In the genomic region with DNA sequence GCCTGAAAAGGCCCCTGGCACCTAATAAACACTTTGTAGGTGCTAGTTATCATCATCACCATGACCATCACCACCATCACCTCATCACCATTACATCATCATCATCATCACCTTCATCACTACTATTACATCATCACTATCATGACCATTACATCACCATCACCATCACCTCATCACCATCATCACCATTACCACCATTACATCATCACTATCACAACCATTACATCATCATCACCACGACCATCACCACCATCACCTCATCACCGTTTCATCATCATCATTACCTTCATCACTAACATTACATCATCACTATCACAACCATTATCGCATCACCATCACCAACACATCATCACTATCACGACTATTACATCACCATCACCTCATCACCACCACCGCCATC, we compare ENCODE assay signal across 24 cellular contexts.
DNase-seq lines count a peak whose midpoint lies in the region; ATAC-seq, FAIRE-seq and TF ChIP-seq lines count a peak whose summit lies in the region.
"Had no signal": no experiment of that assay in that cellular context is flagged by ENCODE, and none has a peak within 500 bp of the region (broad histone marks: within the 10 kb centered on the region; RNA-seq: fewer than 3 reads in every experiment).

No MANE protein-coding gene starts in this region.

- H2BK5ac ChIP-seq in IMR-90 (ENCODE audit: low read depth, low read length, poor library complexity, severe bottlenecking) (peak overlapping the region; percentile 26), H1 (ENCODE audit: low read depth, low read length) (no peak overlapping the region)

- dilution Hi-C loops in IMR-90 (cut with HindIII; ENCODE audit: low sequenced_read_pairs, unreplicated experiment): no loop called here

- H2AFZ ChIP-seq in IMR-90 (replicated peaks; ENCODE audit: low read length, poor library complexity) (no peak overlapping the region), H1 (ENCODE audit: low read length) (no peak overlapping the region)

- peaks cover 6 to 7% of the 10 kb centered on the region in 2 donors for H3K27me3 Mint-ChIP-seq in effector memory CD8-positive, alpha-beta T cell
- H3K27me3 Mint-ChIP-seq: CD4-positive, CD25-positive, alpha-beta regulatory T cell had no signal

- TF ChIP-seq RAD21 in IMR-90 (IDR thresholded peaks at IDR 0.05; ENCODE audit: low read length) (no peak), H1 (IDR thresholded peaks at IDR 0.05 in 1 of 2, conservative IDR thresholded peaks at IDR 0.05 in 1 of 2; ENCODE audit: low read depth in 2 of 2, low read length in 2 of 2) (no peak)

- in situ Hi-C loops in IMR-90 (cut with MboI; ENCODE audit: low sequenced_read_pairs): no loop called here

- H3K27ac ChIP-seq in BLaER1 (no peak overlapping the region), IMR-90 (ENCODE audit: insufficient read depth, low read length) (no peak overlapping the region), H1 (ENCODE audit: low read depth, low read length) (no peak overlapping the region)
- H3K27ac ChIP-seq: A549, C4-2B had no signal

- WGBS in IMR-90 (ENCODE audit: extremely low coverage in 2 of 2, insufficient read length in 1 of 2), 2 experiments: 40% methylated on average over 5 of the region's 5 CpGs; no CpG with 5 or more reads in 1 of the 2 experiments
- 91 to 100% methylated on average over 4 to 5 of the region's 5 CpGs for WGBS in H1 (ENCODE audit: extremely low coverage in 1 of 2, insufficient coverage in 1 of 2, insufficient read length in 1 of 2, insufficient replicate concordance in 2 of 2, low coverage in 1 of 2, low lambda C conversion rate in 2 of 2, missing lambda C conversion rate in 1 of 2), 2 experiments

- no peak overlapping the region for H2AK9ac ChIP-seq in IMR-90 (replicated peaks; ENCODE audit: low read depth, low read length, poor library complexity)

- H3K79me2 ChIP-seq in H1 (ENCODE audit: control insufficient read depth in 1 of 2, insufficient read depth in 2 of 2, low read length in 2 of 2): no peaks in the 10 kb centered on the region

- H3K4ac ChIP-seq in IMR-90 (ENCODE audit: low read depth, low read length) (no peak overlapping the region), H1 (replicated peaks; ENCODE audit: insufficient read length, low read depth, low read length) (no peak overlapping the region)

- TF ChIP-seq POLR2A in GM12891 (IDR thresholded peaks at IDR 0.05; ENCODE audit: low read depth, low read length) (no peak), IMR-90 (IDR thresholded peaks at IDR 0.05; ENCODE audit: low read depth, low read length) (no peak), H1 (IDR thresholded peaks at IDR 0.05; ENCODE audit: control extremely low read depth in 1 of 2, low read depth in 2 of 2, low read length in 2 of 2) (no peak)

- H3K23ac ChIP-seq in IMR-90 (ENCODE audit: low read depth, low read length): no peak overlapping the region
- no peak overlapping the region for H3K23ac ChIP-seq in H1 (ENCODE audit: insufficient read length)

- no peak for ATAC-seq in IMR-90 (ENCODE audit: low read depth)
- no peak for ATAC-seq in effector memory CD8-positive, alpha-beta T cell (replicated peaks)
- ATAC-seq: A549; CD8-positive, alpha-beta T cell had no signal

- H4K20me1 ChIP-seq in BLaER1 (no peaks in the 10 kb centered on the region), IMR-90 (ENCODE audit: insufficient read depth, low read length) (no peaks in the 10 kb centered on the region), H1 (replicated peaks in 1 of 2; ENCODE audit: control insufficient read depth in 1 of 2, insufficient read depth in 2 of 2, low read length in 2 of 2) (peaks cover 0 to 8% of the 10 kb centered on the region in 2 experiments)

- H3K4me2 ChIP-seq in BLaER1 (peak overlapping the region; percentile 55), IMR-90 (ENCODE audit: low read depth, low read length) (no peak overlapping the region), H1 (ENCODE audit: insufficient read depth in 1 of 2, low read depth in 2 of 2, low read length in 2 of 2) (no peak overlapping the region)
- H3K4me2 ChIP-seq: A549 had no signal

- no peak overlapping the region for H4K8ac ChIP-seq in IMR-90 (ENCODE audit: low read depth in 2 of 2, low read length in 2 of 2)
- no peak overlapping the region for H4K8ac ChIP-seq in H1 (ENCODE audit: extremely low read depth, insufficient read depth, low read length)

- CTCF ChIA-PET in IMR-90 (lab: Yijun Ruan, JAX) (no interaction called here), H1 (lab: Charles Lee; ENCODE audit: partially characterized antibody) (interaction anchor here (1.0 kb wide), 1 partner anchor 152 kb away, joined by 3 read pairs; no protein-coding TSS in a partner anchor)

- intact Hi-C loops in IMR-90 (cut with micrococcal nuclease): no loop called here

- no peak overlapping the region for H3K14ac ChIP-seq in IMR-90 (replicated peaks; ENCODE audit: low read depth, low read length)
- H3K14ac ChIP-seq in H1 (ENCODE audit: insufficient read length): no peak overlapping the region

- peaks cover 5 to 10% of the 10 kb centered on the region in 2 donors for H3K9me3 Mint-ChIP-seq in effector memory CD8-positive, alpha-beta T cell
- H3K9me3 Mint-ChIP-seq: CD8-positive, alpha-beta T cell had no signal

- H2BK20ac ChIP-seq in IMR-90 (ENCODE audit: low read depth, low read length): no peak overlapping the region
- no peak overlapping the region for H2BK20ac ChIP-seq in H1 (ENCODE audit: low read length)

- FAIRE-seq in GM12891 (lab: Jason Lieb, UNC): peak; percentile 43
- FAIRE-seq in H1 (lab: Jason Lieb, UNC): no peak
- FAIRE-seq: A549, G401.6, GM18507 had no signal

- H2AK5ac ChIP-seq in IMR-90 (ENCODE audit: low read depth, low read length) (no peak overlapping the region), H1 (ENCODE audit: low read depth, low read length) (peak overlapping the region; percentile 87; the same call in 1 of the 2 replicates)

- no peak overlapping the region for H3K4me3 ChIP-seq in BLaER1
- H3K4me3 ChIP-seq in IMR-90 (ENCODE audit: insufficient read depth, low read depth, low read length): no peak overlapping the region
- H3K4me3 ChIP-seq in H1 (ENCODE audit: extremely low read depth in 1 of 4, insufficient read depth in 2 of 4, low read depth in 3 of 4, low read length in 4 of 4): no peak overlapping the region
- H3K4me3 ChIP-seq: A549 had no signal

- H3K4me1 ChIP-seq in BLaER1: peaks cover 20% of the 10 kb centered on the region
- H3K4me1 ChIP-seq in IMR-90 (ENCODE audit: control insufficient read depth, insufficient read depth, low read length): no peaks in the 10 kb centered on the region
- no peaks in the 10 kb centered on the region for H3K4me1 ChIP-seq in H1 (replicated peaks in 1 of 4; ENCODE audit: control insufficient read depth in 3 of 4, insufficient read depth in 4 of 4, low read length in 3 of 4)
- H3K4me1 ChIP-seq: A549, Caco-2 had no signal

- no peak overlapping the region for H3K27ac Mint-ChIP-seq in effector memory CD8-positive, alpha-beta T cell
- H3K27ac Mint-ChIP-seq: CD4-positive, CD25-positive, alpha-beta regulatory T cell; CD8-positive, alpha-beta T cell; HFFc6 had no signal

- no peaks in the 10 kb centered on the region for H3K4me1 Mint-ChIP-seq in effector memory CD8-positive, alpha-beta T cell (ENCODE audit: low read depth in 2 of 2)
- H3K4me1 Mint-ChIP-seq: CD4-positive, CD25-positive, alpha-beta regulatory T cell had no signal

- H3K9ac ChIP-seq in BLaER1: no peak overlapping the region
- no peak overlapping the region for H3K9ac ChIP-seq in IMR-90 (ENCODE audit: low read depth, low read length)
- H3K9ac ChIP-seq in H1 (replicated peaks in 1 of 4; ENCODE audit: extremely low read depth in 1 of 4, low read depth in 3 of 4, low read length in 3 of 4): no peak overlapping the region

- no peak for TF ChIP-seq EP300 in H1 (IDR thresholded peaks at IDR 0.05; ENCODE audit: borderline replicate concordance in 1 of 2, low read depth in 2 of 2, low read length in 2 of 2)

- H3K79me1 ChIP-seq in IMR-90 (ENCODE audit: low read depth in 1 of 2, low read length in 2 of 2): no peaks in the 10 kb centered on the region
- no peaks in the 10 kb centered on the region for H3K79me1 ChIP-seq in H1 (ENCODE audit: low read depth, low read length)

- no peak overlapping the region for H4K5ac ChIP-seq in IMR-90 (ENCODE audit: low read depth, low read length)
- no peak overlapping the region for H4K5ac ChIP-seq in H1 (ENCODE audit: insufficient read length, low read depth, low read length)

- peaks cover 3% of the 10 kb centered on the region for H3K36me3 Mint-ChIP-seq in effector memory CD8-positive, alpha-beta T cell (ENCODE audit: insufficient read depth)
- H3K36me3 Mint-ChIP-seq: CD8-positive, alpha-beta T cell had no signal

- TF ChIP-seq CTCF in IMR-90 (conservative IDR thresholded peaks at IDR 0.05; ENCODE audit: low read depth, low read length) (no peak), H1 (IDR thresholded peaks at IDR 0.05; ENCODE audit: control extremely low read depth in 1 of 3, insufficient read depth in 1 of 3, low read depth in 1 of 3, low read length in 3 of 3) (no peak)

- H3K56ac ChIP-seq in IMR-90 (ENCODE audit: extremely low read depth, insufficient read depth, low read length): no peak overlapping the region
- H3K56ac ChIP-seq in H1 (replicated peaks; ENCODE audit: insufficient read length, low read depth, low read length): peak overlapping the region; percentile 78

- H3K9me3 ChIP-seq in BLaER1: peaks cover 11% of the 10 kb centered on the region
- peaks cover 33% of the 10 kb centered on the region for H3K9me3 ChIP-seq in IMR-90 (ENCODE audit: control insufficient read depth, insufficient read depth, low read length)
- 0 out of 4 replicates have a peak, but pooled peaks cover 0 to 4% of the 10 kb centered on the region in 2 experiments for H3K9me3 ChIP-seq in H1 (ENCODE audit: insufficient read depth in 2 of 2, low read depth in 1 of 2, low read length in 1 of 2)
- H3K9me3 ChIP-seq: A549, BE2C, Caco-2 had no signal

- H2BK120ac ChIP-seq in IMR-90 (ENCODE audit: low read depth, low read length): no peak overlapping the region
- H2BK120ac ChIP-seq in H1 (replicated peaks; ENCODE audit: low read depth, low read length): no peak overlapping the region

- H3K4me3 Mint-ChIP-seq in effector memory CD8-positive, alpha-beta T cell: no peak overlapping the region
- H3K4me3 Mint-ChIP-seq: CD4-positive, CD25-positive, alpha-beta regulatory T cell; CD8-positive, alpha-beta T cell; HFFc6 had no signal

- H3K27me3 ChIP-seq in BLaER1 (peaks cover 9% of the 10 kb centered on the region), IMR-90 (ENCODE audit: control insufficient read depth, insufficient read depth, low read length) (no peaks in the 10 kb centered on the region), H1 (replicated peaks in 1 of 4; ENCODE audit: control insufficient read depth in 3 of 4, extremely low read depth in 1 of 4, insufficient read depth in 3 of 4, low read length in 3 of 4) (no peaks in the 10 kb centered on the region)
- H3K27me3 ChIP-seq: BE2C had no signal

- peaks cover 14% of the 10 kb centered on the region; the same call in 1 of the 2 replicates for H3K23me2 ChIP-seq in H1 (ENCODE audit: low read depth, low read length)

- H3K9me1 ChIP-seq in IMR-90 (ENCODE audit: insufficient read depth, low read length): no peaks in the 10 kb centered on the region

- POLR2A ChIA-PET in IMR-90 (lab: Charles Lee; ENCODE audit: unreplicated experiment) (no interaction called here), H1 (lab: Charles Lee; ENCODE audit: partially characterized antibody) (no interaction called here)

- H3K36me3 ChIP-seq in BLaER1 (no peaks in the 10 kb centered on the region), IMR-90 (ENCODE audit: control insufficient read depth, insufficient read depth, low read length) (no peaks in the 10 kb centered on the region), H1 (ENCODE audit: control insufficient read depth in 2 of 4, insufficient read depth in 4 of 4, low read length in 3 of 4) (no peaks in the 10 kb centered on the region)

- no TSS peak for BruUV-seq in IMR-90 (replicated peaks; lab: Mats Ljungman, UMichigan)

- no peak overlapping the region for H3K18ac ChIP-seq in IMR-90 (ENCODE audit: low read depth, low read length)
- no peak overlapping the region for H3K18ac ChIP-seq in H1 (ENCODE audit: extremely low read depth, low read length)

- H2BK15ac ChIP-seq in IMR-90 (ENCODE audit: low read depth, low read length): no peak overlapping the region
- no peak overlapping the region for H2BK15ac ChIP-seq in H1 (ENCODE audit: low read length)

- H4K91ac ChIP-seq in IMR-90 (ENCODE audit: insufficient read depth, low read depth, low read length): no peak overlapping the region
- H4K91ac ChIP-seq in H1 (replicated peaks; ENCODE audit: insufficient read length, low read length): no peak overlapping the region

- DNase-seq in GM12891 (ENCODE audit: insufficient read length, low spot score) (no peak), IMR-90 (no peak), H1 (ENCODE audit: low read depth in 1 of 2, low spot score in 2 of 2) (no peak), NCI-H1694 (lab: John Stamatoyannopoulos, UW) (no peak)
- no peak for DNase-seq in effector memory CD8-positive, alpha-beta T cell
- no peak for DNase-seq in activated CD8-positive, alpha-beta memory T cell treated with anti-CD3 and anti-CD28 coated beads, Interleukin-2, amount 50 U/mL, for 48 hours
- DNase-seq: 8988T; ACHN; AML-193; BE2C; Caco-2; CD4-positive, CD25-positive, alpha-beta regulatory T cell; CD8-positive, alpha-beta T cell; DMS153; DND-41; GOT3; H7; HCEC 1CT; HFFc6 had no signal

- H2BK12ac ChIP-seq in H1 (ENCODE audit: low read depth, low read length): no peak overlapping the region
